In genomic region chr16:72182976-72183375, GRCh38 we compare ENCODE assay signal across 21 cellular contexts.
"Had no signal": no experiment of that assay in that cellular context is flagged by ENCODE, and none has a peak within 500 bp of the region (broad histone marks: within the 10 kb centered on the region; RNA-seq: fewer than 3 reads in every experiment).

No MANE protein-coding gene starts in this region.

- H3K9me3 Mint-ChIP-seq: activated naive CD4-positive, alpha-beta T cell treated with anti-CD3 and anti-CD28 coated beads, Interleukin-2, amount 50 U/mL, for 72 hours; activated T-helper 1 cell treated with anti-CD3 and anti-CD28 coated beads, Interleukin-12 subunit alpha, Interleukin-12 subunit beta, Interleukin-2, Interleukin-4 antibody, amounts not matched to agents 30 ng/mL and 10 ng/mL and 1 ng/mL, durations not matched to agents 14 hours and 24 hours and 36 hours; dendritic cell treated with granulocyte-macrophage colony-stimulating factor and Interleukin-4, amounts not matched to agents 40 ng/mL and 50 ng/mL, for 4 days; effector memory CD8-positive, alpha-beta T cell; natural killer cell; T-helper 2 cell treated with Interferon-gamma antibody and Interleukin-4, amounts not matched to agents 5 μg/mL and 100 μg/mL, for 36 hours; type B pancreatic cell had no signal

- FAIRE-seq: astrocyte, TTC549 had no signal

- H3K36me3 Mint-ChIP-seq: activated naive CD4-positive, alpha-beta T cell treated with anti-CD3 and anti-CD28 coated beads, Interleukin-2, amount 50 U/mL, for 72 hours; natural killer cell; type B pancreatic cell had no signal

- H3K27me3 Mint-ChIP-seq: activated CD4-positive, alpha-beta T cell treated with anti-CD3 and anti-CD28 coated beads for 36 hours; dendritic cell treated with granulocyte-macrophage colony-stimulating factor and Interleukin-4, amounts not matched to agents 40 ng/mL and 50 ng/mL, for 4 days; effector memory CD8-positive, alpha-beta T cell; type B pancreatic cell had no signal

- H3K4me3 Mint-ChIP-seq: activated CD4-positive, alpha-beta T cell treated with anti-CD3 and anti-CD28 coated beads for 36 hours; activated T-helper 1 cell treated with anti-CD3 and anti-CD28 coated beads, Interleukin-12 subunit alpha, Interleukin-12 subunit beta, Interleukin-2, Interleukin-4 antibody, amounts not matched to agents 30 ng/mL and 10 ng/mL and 1 ng/mL, durations not matched to agents 14 hours and 24 hours and 36 hours; dendritic cell treated with granulocyte-macrophage colony-stimulating factor and Interleukin-4, amounts not matched to agents 40 ng/mL and 50 ng/mL, for 4 days; effector memory CD8-positive, alpha-beta T cell; natural killer cell; T-helper 2 cell treated with Interferon-gamma antibody and Interleukin-4, amounts not matched to agents 5 μg/mL and 100 μg/mL, for 36 hours; type B pancreatic cell had no signal

- H3K4me1 Mint-ChIP-seq: activated CD4-positive, alpha-beta T cell treated with anti-CD3 and anti-CD28 coated beads for 36 hours; natural killer cell had no signal

- DNase-seq: activated CD4-positive, alpha-beta T cell treated with anti-CD3 and anti-CD28 coated beads for 36 hours; activated CD4-positive, alpha-beta T cell treated with anti-CD3 and anti-CD28 coated beads, Interleukin-2, amount 50 U/mL, for 48 hours; activated gamma-delta T cell treated with Interleukin-2 at 50 U/mL for 16 hours; activated T-cell treated with anti-CD3 and anti-CD28 coated beads for 4 hours; adrenal gland; cerebellar nuclear complex; effector memory CD8-positive, alpha-beta T cell; esophagus squamous epithelium; mesenchymal stem cell; natural killer cell; ovary; psoas muscle; right cardiac atrium; stomach had no signal

- ATAC-seq: activated CD4-positive, alpha-beta T cell treated with anti-CD3 and anti-CD28 coated beads for 36 hours; activated naive CD4-positive, alpha-beta T cell treated with anti-CD3 and anti-CD28 coated beads, Interleukin-2, amount 50 U/mL, for 72 hours; effector memory CD8-positive, alpha-beta T cell; natural killer cell; psoas muscle; right cardiac atrium had no signal

- H3K27ac Mint-ChIP-seq: activated CD4-positive, alpha-beta T cell treated with anti-CD3 and anti-CD28 coated beads for 36 hours; activated naive CD4-positive, alpha-beta T cell treated with anti-CD3 and anti-CD28 coated beads, Interleukin-2, amount 50 U/mL, for 72 hours; activated T-helper 1 cell treated with anti-CD3 and anti-CD28 coated beads, Interleukin-12 subunit alpha, Interleukin-12 subunit beta, Interleukin-2, Interleukin-4 antibody, amounts not matched to agents 30 ng/mL and 10 ng/mL and 1 ng/mL, durations not matched to agents 14 hours and 24 hours and 36 hours; dendritic cell treated with granulocyte-macrophage colony-stimulating factor and Interleukin-4, amounts not matched to agents 40 ng/mL and 50 ng/mL, for 4 days; effector memory CD8-positive, alpha-beta T cell; natural killer cell; T-helper 2 cell treated with Interferon-gamma antibody and Interleukin-4, amounts not matched to agents 5 μg/mL and 100 μg/mL, for 36 hours; type B pancreatic cell had no signal
